ENCODE assay signal across 19 cellular contexts in the genomic region with DNA sequence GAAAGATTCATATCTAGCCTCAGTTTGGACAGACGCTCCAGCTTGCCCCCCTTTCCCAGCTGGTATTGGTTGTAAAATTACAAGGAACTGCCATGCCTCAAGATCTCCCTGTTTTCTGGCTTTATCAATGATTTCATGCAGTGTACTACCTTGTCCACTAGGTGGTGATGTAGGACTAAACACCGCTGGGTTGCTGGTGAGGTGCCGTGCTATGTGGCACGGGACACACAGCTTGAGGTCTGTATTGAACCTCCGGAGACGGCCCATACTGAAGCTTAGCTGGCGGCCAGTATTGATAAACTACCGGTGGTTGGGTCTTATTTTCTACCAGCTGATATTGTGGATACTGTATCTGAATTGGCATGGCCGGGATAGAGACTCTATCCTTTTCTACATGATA. TPM values are rescaled to one million over a fixed set of nuclear protein-coding genes. Genes with fewer than 3 reads are reported as not detected.
"Had no signal": no experiment of that assay in that cellular context is flagged by ENCODE, and none has a peak within 500 bp of the region (broad histone marks: within the 10 kb centered on the region; RNA-seq: fewer than 3 reads in every experiment).

No MANE protein-coding gene starts in this region.

RNA-seq across cellular contexts. Expression of gene PRAMEF27, which starts 36.5 kb away (rescaled TPM):
- total RNA-seq: colonic mucosa, dermis microvascular lymphatic vessel endothelial cell, endodermal cell, esophagus mucosa, esophagus squamous epithelium, gastrocnemius medialis, glomerular endothelial cell, heart right ventricle, kidney epithelial cell, left cardiac atrium, left ventricle myocardium superior, lower leg skin, lower lobe of right lung, lung microvascular endothelial cell, mesenteric fat pad, mesothelial cell of epicardium, mucosa of descending colon, myocyte had no signal
- polyA plus RNA-seq: heart right ventricle, keratinocyte had no signal

RNA-seq across cellular contexts. Expression of gene HNRNPCL3, which starts 40.7 kb away (rescaled TPM):
- total RNA-seq: colonic mucosa, dermis microvascular lymphatic vessel endothelial cell, endodermal cell, esophagus mucosa, esophagus squamous epithelium, gastrocnemius medialis, glomerular endothelial cell, heart right ventricle, kidney epithelial cell, left cardiac atrium, left ventricle myocardium superior, lower leg skin, lower lobe of right lung, lung microvascular endothelial cell, mesenteric fat pad, mesothelial cell of epicardium, mucosa of descending colon, myocyte had no signal
- polyA plus RNA-seq: heart right ventricle, keratinocyte had no signal

RNA-seq across cellular contexts. Expression of gene PRAMEF25, which starts 50.7 kb away (rescaled TPM):
- total RNA-seq: colonic mucosa, dermis microvascular lymphatic vessel endothelial cell, endodermal cell, esophagus mucosa, esophagus squamous epithelium, gastrocnemius medialis, glomerular endothelial cell, heart right ventricle, kidney epithelial cell, left cardiac atrium, left ventricle myocardium superior, lower leg skin, lower lobe of right lung, lung microvascular endothelial cell, mesenteric fat pad, mesothelial cell of epicardium, mucosa of descending colon, myocyte had no signal
- polyA plus RNA-seq: heart right ventricle, keratinocyte had no signal
